8 cellular contexts compared by ENCODE assay signal in genomic region chr3:47421741-47422649, GRCh38. TPM values are rescaled to one million over a fixed set of nuclear protein-coding genes. Genes with fewer than 3 reads are reported as not detected.
DNase-seq lines count a peak whose midpoint lies in the region; ATAC-seq and TF ChIP-seq lines count a peak whose summit lies in the region.

No MANE protein-coding gene starts in this region.

- peak; percentile 17; the same call in 1 of the 2 replicates for TF ChIP-seq RAD21 in SK-N-SH (IDR thresholded peaks at IDR 0.05; ENCODE audit: low read length)

- H3K36me3 ChIP-seq in SK-N-SH (replicated peaks in 1 of 2; ENCODE audit: control insufficient read depth in 1 of 2, insufficient read depth in 2 of 2, low read length in 1 of 2) = peaks cover 3 to 59% of the 10 kb centered on the region in 2 experiments
- peaks cover 49% of the 10 kb centered on the region for H3K36me3 ChIP-seq in effector memory CD4-positive, alpha-beta T cell (ENCODE audit: control insufficient read depth, insufficient read depth, low read length)

- H3K27me3 ChIP-seq in SK-N-SH (ENCODE audit: insufficient read depth) = no peaks in the 10 kb centered on the region
- H3K27me3 ChIP-seq in effector memory CD4-positive, alpha-beta T cell (replicated peaks; ENCODE audit: control insufficient read depth, insufficient read depth, low read length, poor library complexity, severe bottlenecking) = no peaks in the 10 kb centered on the region

- peak; percentile 11 for DNase-seq in activated naive CD4-positive, alpha-beta T cell treated with Interleukin-2 at 50 U/mL for 16 hours
- no peak for DNase-seq in activated naive CD4-positive, alpha-beta T cell (lab: John Stamatoyannopoulos, UW)
- peak; percentile 74 for DNase-seq in SK-N-SH
- DNase-seq in effector memory CD4-positive, alpha-beta T cell = no peak
- DNase-seq in naive thymus-derived CD8-positive, alpha-beta T cell = no peak
- no peak for DNase-seq in omental fat pad (ENCODE audit: low spot score)

- H3F3A ChIP-seq in SK-N-SH (replicated peaks; ENCODE audit: insufficient read depth) = peaks cover 11% of the 10 kb centered on the region

- H3K4me3 ChIP-seq in SK-N-SH (ENCODE audit: low read depth in 2 of 2, low read length in 1 of 2) = no peak overlapping the region
- peak overlapping the region; percentile 6 for H3K4me3 ChIP-seq in effector memory CD4-positive, alpha-beta T cell (ENCODE audit: insufficient read depth, low read depth, low read length, poor library complexity, severe bottlenecking)

- peak overlapping the region; percentile 62 to 90; a peak in 3 of 4 replicates for H3K27ac ChIP-seq in SK-N-SH (ENCODE audit: low read depth in 2 of 2, low read length in 1 of 2)
- peak overlapping the region; percentile 74 for H3K27ac ChIP-seq in effector memory CD4-positive, alpha-beta T cell (ENCODE audit: insufficient read depth, low read length, poor library complexity, severe bottlenecking)

- H2AFZ ChIP-seq in SK-N-SH (ENCODE audit: low read depth) = no peak overlapping the region

- H3K4me1 Mint-ChIP-seq in naive thymus-derived CD8-positive, alpha-beta T cell = peaks cover 10 to 22% (median 21%) of the 10 kb centered on the region in 4 donors

- peak in 1 of 2 donors; percentile 3 for ATAC-seq in naive thymus-derived CD8-positive, alpha-beta T cell
- ATAC-seq in GM21390 (IDR thresholded peaks at IDR 0.05; ENCODE audit: unreplicated experiment) (no peak), omental fat pad (ENCODE audit: low FRiP score) (no peak), GM19467 (IDR thresholded peaks at IDR 0.05; ENCODE audit: unreplicated experiment) (no peak)

- H3K9me3 Mint-ChIP-seq in naive thymus-derived CD8-positive, alpha-beta T cell = no peaks in the 10 kb centered on the region

- TF ChIP-seq EP300 in SK-N-SH (IDR thresholded peaks at IDR 0.05; ENCODE audit: borderline replicate concordance in 1 of 2, low read depth in 1 of 2, low read length in 1 of 2) = no peak

- CTCF ChIA-PET in SK-N-SH (lab: Yijun Ruan, JAX) = interaction anchor here (0.6 to 4.9 kb wide), 29 partner anchors 9 to 101 kb away, joined by 3 to 64 read pairs (median 5); partner anchors contain the start of genes ELP6, PTPN23 and SCAP

- 79% methylated on average over 7 of the region's 13 CpGs for WGBS in SK-N-SH (ENCODE audit: low lambda C conversion rate)

- peak overlapping the region; percentile 30; the same call in 1 of the 2 replicates for H3K4me2 ChIP-seq in SK-N-SH

- no peaks in the 10 kb centered on the region for H4K20me1 ChIP-seq in SK-N-SH (ENCODE audit: insufficient read depth)

- TF ChIP-seq CTCF in SK-N-SH (IDR thresholded peaks at IDR 0.05) = peak; percentile 31
- no peak for TF ChIP-seq CTCF in omental fat pad (IDR thresholded peaks at IDR 0.05)

- H3K4me3 Mint-ChIP-seq in naive thymus-derived CD8-positive, alpha-beta T cell = peak overlapping the region in 6 of 10 donors; percentile 33 to 84 (median 60)

- H3K9me2 ChIP-seq in SK-N-SH = no peaks in the 10 kb centered on the region

- peaks cover 7 to 30% (median 8%) of the 10 kb centered on the region in 3 donors for H3K36me3 Mint-ChIP-seq in naive thymus-derived CD8-positive, alpha-beta T cell

- H3K27ac Mint-ChIP-seq in naive thymus-derived CD8-positive, alpha-beta T cell = peak overlapping the region; percentile 91 to 100 (median 99)

- H3K27me3 Mint-ChIP-seq in naive thymus-derived CD8-positive, alpha-beta T cell = no peaks in the 10 kb centered on the region

- peaks cover 0 to 24% of the 10 kb centered on the region in 2 experiments; a peak in 1 of 4 replicates for H3K4me1 ChIP-seq in SK-N-SH (ENCODE audit: control insufficient read depth in 1 of 2, insufficient read depth in 2 of 2, low read depth in 1 of 2, low read length in 1 of 2)
- H3K4me1 ChIP-seq in effector memory CD4-positive, alpha-beta T cell (ENCODE audit: control insufficient read depth, insufficient read depth, low read length, poor library complexity, severe bottlenecking) = peaks cover 11% of the 10 kb centered on the region

- H3K79me2 ChIP-seq in SK-N-SH (ENCODE audit: insufficient read depth) = no peaks in the 10 kb centered on the region

- peak overlapping the region; percentile 48; the same call in 1 of the 2 replicates for H3K9ac ChIP-seq in SK-N-SH

- POLR2A ChIA-PET in SK-N-SH (lab: Yijun Ruan, JAX) = interaction anchor here (0.9 to 1.9 kb wide), 3 partner anchors 10 to 54 kb away, joined by 4 to 12 read pairs (median 4); partner anchors contain the start of genes PTPN23 and SCAP
- POLR2A ChIA-PET in naive thymus-derived CD8-positive, alpha-beta T cell (lab: Charles Lee) = interaction anchor here (1.6 to 3.0 kb wide), 4 partner anchors 41 to 94 kb away, joined by 6 to 23 read pairs (median 7); partner anchors contain the start of genes ELP6, PTPN23 and SCAP

- no peaks in the 10 kb centered on the region for H3K9me3 ChIP-seq in SK-N-SH
- H3K9me3 ChIP-seq in effector memory CD4-positive, alpha-beta T cell (ENCODE audit: control insufficient read depth, low read length) = no peaks in the 10 kb centered on the region

TF ChIP-seq in SK-N-SH, 30 proteins besides CTCF, POLR2A, EP300 and RAD21:
- TF ChIP-seq CHD2 (IDR thresholded peaks at IDR 0.05; ENCODE audit: low read length, partially characterized antibody) (no peak), MXI1 (IDR thresholded peaks at IDR 0.05; ENCODE audit: low read depth, low read length) (0 out of 2 replicates have a peak, but pooled peaks have one; percentile 20)

RNA-seq across cellular contexts. Expression of gene PTPN23, which starts 41.2 kb away (rescaled TPM):
- polyA plus RNA-seq in SK-N-SH (2012; rRNA removed) = 4.4 and 10.9 TPM in 2 replicates
- 2.7 and 4.3 TPM in 2 replicates for polyA plus RNA-seq in SK-N-SH (2012; cell fraction: cytosol; rRNA removed)
- 29.6 and 47.7 TPM in 2 replicates for polyA plus RNA-seq in SK-N-SH (2012; cell fraction: nucleus; rRNA removed)
- 10 to 100 TPM; 49.7 to 63.8 TPM for total RNA-seq in naive thymus-derived CD8-positive, alpha-beta T cell
- polyA plus RNA-seq in naive thymus-derived CD8-positive, alpha-beta T cell = 1 to 10 TPM; 3.0 to 3.9 (median 3.8) TPM
- total RNA-seq in omental fat pad = 10 to 100 TPM; 14.0 to 61.0 (median 30.2) TPM

RNA-seq across cellular contexts. Expression of gene SCAP, which starts 53.7 kb away (rescaled TPM):
- polyA plus RNA-seq in SK-N-SH (2012; rRNA removed) = 22.2 and 28.0 TPM in 2 replicates
- polyA plus RNA-seq in SK-N-SH (2012; cell fraction: cytosol; rRNA removed) = 10.0 and 16.0 TPM in 2 replicates
- 63.8 and 75.9 TPM in 2 replicates for polyA plus RNA-seq in SK-N-SH (2012; cell fraction: nucleus; rRNA removed)
- 10 to 100 TPM; 94.8 to 95.9 TPM for total RNA-seq in naive thymus-derived CD8-positive, alpha-beta T cell
- 10 to 100 TPM; 32.3 to 55.7 (median 38.7) TPM for polyA plus RNA-seq in naive thymus-derived CD8-positive, alpha-beta T cell
- 10 to 100 TPM; 57.7 to 83.2 (median 78.7) TPM for total RNA-seq in omental fat pad

Comparison
In these comparisons a context has a peak if more than half of its experiments do, and no peak if none do; other contexts are left out.
1. DNase-seq: peak in activated naive CD4-positive, alpha-beta T cell treated with Interleukin-2 at 50 U/mL for 16 hours (single experiment) and SK-N-SH (single experiment); none in activated naive CD4-positive, alpha-beta T cell (0 of 4), effector memory CD4-positive, alpha-beta T cell (0 of 3), naive thymus-derived CD8-positive, alpha-beta T cell (0 of 10) and omental fat pad (single experiment).